23 cellular contexts compared by ENCODE assay signal in genomic region chr11:47105974-47106373, GRCh38.
DNase-seq lines count a peak whose midpoint lies in the region; ATAC-seq, FAIRE-seq and TF ChIP-seq lines count a peak whose summit lies in the region.
"Had no signal": no experiment of that assay in that cellular context is flagged by ENCODE, and none has a peak within 500 bp of the region (broad histone marks: within the 10 kb centered on the region; RNA-seq: fewer than 3 reads in every experiment).

No MANE protein-coding gene starts in this region.

- DNase-seq in Karpas-422 (no peak), small intestine (peak; percentile 97), SKM-1 treated with dmso at 0.1 percent for 144 hours (lab: John Stamatoyannopoulos, UW; ENCODE audit: unreplicated experiment) (no peak)
- DNase-seq in stimulated activated CD4-positive, alpha-beta T cell treated with anti-CD3 and anti-CD28 coated beads, Interleukin-4, amount 100 ng/mL, for 24 hours = no peak
- no peak for DNase-seq in activated naive CD4-positive, alpha-beta T cell treated with anti-CD3 and anti-CD28 coated beads, Interleukin-2, amount 50 U/mL, for 72 hours (ENCODE audit: low spot score in 2 of 2)
- DNase-seq in activated CD4-positive, alpha-beta T cell treated with anti-CD3 and anti-CD28 coated beads, Interleukin-2, amount 50 U/mL, for 1 hour = no peak
- DNase-seq: BE2C; Caco-2; CD4-positive, CD25-positive, alpha-beta regulatory T cell; H7; HFFc6; KBM-7; NCI-H1694 treated with DMSO at 0.1 percent for 48 hours; NCI-H2107; NCI-H510A; NCI-H774; PC-3; RPMI8226; SHP77 treated with DMSO at 0.1 percent for 48 hours had no signal

- no peak for ATAC-seq in activated naive CD4-positive, alpha-beta T cell treated with anti-CD3 and anti-CD28 coated beads, Interleukin-2, amount 50 U/mL, for 72 hours
- ATAC-seq: HepG2, PC-3 had no signal

- H3K36me3 ChIP-seq in Karpas-422 (ENCODE audit: insufficient read depth, low read length) (no peaks in the 10 kb centered on the region), small intestine (ENCODE audit: control insufficient read depth in 2 of 2, insufficient read depth in 2 of 2, low read length in 2 of 2) (no peaks in the 10 kb centered on the region)
- H3K36me3 ChIP-seq: BE2C had no signal

- peak overlapping the region in 1 of 5 experiments; percentile 18 for H3K4me3 Mint-ChIP-seq in brain
- H3K4me3 Mint-ChIP-seq: CD4-positive, CD25-positive, alpha-beta regulatory T cell; HFFc6 had no signal

- no peaks in the 10 kb centered on the region for H3K9me3 Mint-ChIP-seq in brain
- H3K9me3 Mint-ChIP-seq in activated naive CD4-positive, alpha-beta T cell treated with anti-CD3 and anti-CD28 coated beads, Interleukin-2, amount 50 U/mL, for 72 hours = no peaks in the 10 kb centered on the region
- H3K9me3 Mint-ChIP-seq: CD4-positive, CD25-positive, alpha-beta regulatory T cell; HFFc6 had no signal

- TF ChIP-seq CTCF in brain (conservative IDR thresholded peaks at IDR 0.05) = no peak

- H3K27me3 ChIP-seq in Karpas-422 (ENCODE audit: low read length) = no peaks in the 10 kb centered on the region
- no peaks in the 10 kb centered on the region for H3K27me3 ChIP-seq in layer of hippocampus (ENCODE audit: control insufficient read depth, insufficient read depth, low read length)
- no peaks in the 10 kb centered on the region for H3K27me3 ChIP-seq in small intestine (ENCODE audit: control insufficient read depth in 2 of 2, insufficient read depth in 2 of 2, low read length in 2 of 2)
- H3K27me3 ChIP-seq: BE2C had no signal

- no peaks in the 10 kb centered on the region for H3K36me3 Mint-ChIP-seq in brain
- H3K36me3 Mint-ChIP-seq in activated naive CD4-positive, alpha-beta T cell treated with anti-CD3 and anti-CD28 coated beads, Interleukin-2, amount 50 U/mL, for 72 hours = no peaks in the 10 kb centered on the region

- H3K27me3 Mint-ChIP-seq in brain = no peaks in the 10 kb centered on the region
- H3K27me3 Mint-ChIP-seq: CD4-positive, CD25-positive, alpha-beta regulatory T cell had no signal

- H4K20me1 ChIP-seq in Karpas-422 (ENCODE audit: insufficient read depth, low read depth, low read length) = no peaks in the 10 kb centered on the region

- peak overlapping the region; percentile 99 for H3K27ac ChIP-seq in Karpas-422 (ENCODE audit: low read length)
- peak overlapping the region; percentile 64 for H3K27ac ChIP-seq in layer of hippocampus (ENCODE audit: low read depth, low read length)
- no peak overlapping the region for H3K27ac ChIP-seq in small intestine (ENCODE audit: low read depth in 1 of 2, low read length in 1 of 2)

- H3K79me2 ChIP-seq in Karpas-422 (ENCODE audit: low read length) = 0 out of 2 replicates have a peak, but pooled peaks cover 4% of the 10 kb centered on the region

- 9 to 63% (median 39%) methylated on average over 3 of the region's 3 CpGs for WGBS in small intestine, 3 donors

- H3K9me3 ChIP-seq in Karpas-422 (ENCODE audit: low read length) = no peaks in the 10 kb centered on the region
- no peaks in the 10 kb centered on the region for H3K9me3 ChIP-seq in small intestine (ENCODE audit: control insufficient read depth, low read depth)
- H3K9me3 ChIP-seq: BE2C, Caco-2 had no signal

- H3K9ac ChIP-seq in Karpas-422 (ENCODE audit: low read length) = peak overlapping the region; percentile 41

- H3K4me1 Mint-ChIP-seq in brain = peaks cover 93% of the 10 kb centered on the region

- H3K4me3 ChIP-seq in Karpas-422 (ENCODE audit: low read length) = peak overlapping the region; percentile 34; the same call in 1 of the 2 replicates
- H3K4me3 ChIP-seq in small intestine (ENCODE audit: low read depth in 1 of 2, low read length in 2 of 2) = no peak overlapping the region

- H3K4me1 ChIP-seq in Karpas-422 (ENCODE audit: low read length) = peaks cover 89% of the 10 kb centered on the region
- peaks cover 4 to 10% of the 10 kb centered on the region in 2 donors for H3K4me1 ChIP-seq in small intestine (ENCODE audit: control insufficient read depth in 2 of 2, insufficient read depth in 1 of 2, low read depth in 1 of 2, low read length in 1 of 2)
- H3K4me1 ChIP-seq: BE2C had no signal

- peak; percentile 23 for FAIRE-seq in small intestine (lab: Jason Lieb, UNC)
- FAIRE-seq: A204.1, HepG2 had no signal

- peak overlapping the region in 4 of 5 experiments; percentile 90 to 96 (median 92) for H3K27ac Mint-ChIP-seq in brain
- no peak overlapping the region for H3K27ac Mint-ChIP-seq in activated naive CD4-positive, alpha-beta T cell treated with anti-CD3 and anti-CD28 coated beads, Interleukin-2, amount 50 U/mL, for 72 hours
- H3K27ac Mint-ChIP-seq: HFFc6 had no signal

- H3K4me2 ChIP-seq in Karpas-422 (ENCODE audit: low read depth, low read length, poor library complexity, severe bottlenecking) = peak overlapping the region; percentile 69

- no peaks in the 10 kb centered on the region for H3K9me2 ChIP-seq in Karpas-422 (replicated peaks; ENCODE audit: insufficient read depth, low read length)

- H2AFZ ChIP-seq in Karpas-422 (ENCODE audit: low read length) = no peak overlapping the region

Comparison
In these comparisons a context has a peak if more than half of its experiments do, and no peak if none do; other contexts are left out.
1. H3K27ac ChIP-seq: peak in Karpas-422 (single experiment) and layer of hippocampus (single experiment); none in small intestine (0 of 2).
2. H3K27ac Mint-ChIP-seq: peak in brain (4 of 5); none in activated naive CD4-positive, alpha-beta T cell treated with anti-CD3 and anti-CD28 coated beads, Interleukin-2, amount 50 U/mL, for 72 hours (0 of 2).